Comparison of ENCODE assay signal across 1 cellular context in genomic region chr7:35012155-35012554, GRCh38.
TF ChIP-seq lines count a peak whose summit lies in the region.

No MANE protein-coding gene starts in this region.

TF ChIP-seq in WTC11, 78 proteins besides CTCF, POLR2A, EP300 and RAD21 (continued from another document):
- no peak for TF ChIP-seq ZBTB43 (CRISPR knock-in tag; IDR thresholded peaks at IDR 0.05)
- TF ChIP-seq CBFB (CRISPR knock-in tag; IDR thresholded peaks at IDR 0.05; ENCODE audit: low read depth): no peak
- no peak for TF ChIP-seq STAT6 (CRISPR knock-in tag; conservative IDR thresholded peaks at IDR 0.05; ENCODE audit: low read depth)
- no peak for TF ChIP-seq ZSCAN18 (CRISPR knock-in tag; IDR thresholded peaks at IDR 0.05)
- no peak for TF ChIP-seq NR1H2 (CRISPR knock-in tag; IDR thresholded peaks at IDR 0.05)
- no peak for TF ChIP-seq IRF1 (CRISPR knock-in tag; IDR thresholded peaks at IDR 0.05)
- TF ChIP-seq GRHL2 (CRISPR knock-in tag; IDR thresholded peaks at IDR 0.05; ENCODE audit: insufficient replicate concordance, severe bottlenecking): no peak
- no peak for TF ChIP-seq HMGA2 (CRISPR knock-in tag; IDR thresholded peaks at IDR 0.05)
- no peak for TF ChIP-seq CDX4 (CRISPR knock-in tag; IDR thresholded peaks at IDR 0.05; ENCODE audit: borderline replicate concordance)
- no peak for TF ChIP-seq PRDM15 (CRISPR knock-in tag; IDR thresholded peaks at IDR 0.05)
- no peak for TF ChIP-seq E2F4 (CRISPR knock-in tag; IDR thresholded peaks at IDR 0.05; ENCODE audit: borderline replicate concordance, low read depth)
TF ChIP-seq in WTC11: peak in this region for 0.
